8 cellular contexts compared by ENCODE assay signal in the genomic region with DNA sequence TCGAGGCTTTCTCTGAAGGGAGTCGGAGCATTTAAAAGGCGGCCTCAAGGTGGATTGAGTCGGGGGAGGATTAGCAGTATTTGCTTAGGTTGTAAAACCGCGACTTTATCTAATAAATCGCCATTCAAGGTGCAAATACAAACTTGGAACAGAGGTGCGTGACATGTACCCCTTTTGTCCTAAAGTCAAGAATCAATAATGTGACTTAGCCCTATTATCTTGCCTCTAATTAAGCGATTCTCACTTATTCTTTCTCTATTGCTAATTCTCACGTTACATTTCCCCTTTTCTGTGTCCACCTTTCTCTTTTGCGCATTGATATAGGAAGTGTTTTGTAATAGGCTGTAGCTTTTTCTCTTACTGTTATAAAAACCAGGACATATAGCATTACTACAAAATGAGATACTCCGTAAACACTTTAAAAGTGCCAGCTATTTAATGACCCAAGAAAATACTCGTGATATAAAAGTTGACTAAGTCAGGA. TPM values are rescaled to one million over a fixed set of nuclear protein-coding genes. Genes with fewer than 3 reads are reported as not detected.
DNase-seq lines count a peak whose midpoint lies in the region; ATAC-seq and TF ChIP-seq lines count a peak whose summit lies in the region.

No MANE protein-coding gene starts in this region.

- TF ChIP-seq CTCF in HCT116 (IDR thresholded peaks at IDR 0.05 in 2 of 3, conservative IDR thresholded peaks at IDR 0.05 in 1 of 3; ENCODE audit: borderline replicate concordance in 1 of 3, insufficient read depth in 1 of 3, low read depth in 2 of 3, low read length in 2 of 3): no peak

- H3K36me3 ChIP-seq in HCT116 (ENCODE audit: control insufficient read depth in 1 of 2, insufficient read depth in 2 of 2, low read length in 2 of 2): no peaks in the 10 kb centered on the region
- peaks cover 6% of the 10 kb centered on the region for H3K36me3 ChIP-seq in SJSA1
- H3K36me3 ChIP-seq in urinary bladder (ENCODE audit: insufficient read depth): no peaks in the 10 kb centered on the region

- BruUV-seq in HCT116 (replicated peaks; lab: Mats Ljungman, UMichigan): TSS peak; percentile 82

- H3K9me3 ChIP-seq in HCT116 (ENCODE audit: control insufficient read depth in 1 of 2, insufficient read depth in 1 of 2, low read depth in 1 of 2, low read length in 2 of 2) (no peaks in the 10 kb centered on the region), SJSA1 (replicated peaks) (no peaks in the 10 kb centered on the region), iPS-18c (ENCODE audit: control insufficient read depth, insufficient read depth, low read length) (no peaks in the 10 kb centered on the region)

- peak overlapping the region; percentile 59 for H2AFZ ChIP-seq in HCT116 (ENCODE audit: low read depth, low read length, poor library complexity, severe bottlenecking)

- no peak for ATAC-seq in HCT116

- peak; percentile 6 for DNase-seq in GM03348 (ENCODE audit: low spot score)
- DNase-seq in HCT116 (ENCODE audit: low read depth, low spot score): no peak
- DNase-seq in SJSA1 (ENCODE audit: low read depth in 1 of 2, low spot score in 2 of 2): no peak
- no peak for DNase-seq in hepatic stellate cell (ENCODE audit: low spot score)
- no peak for DNase-seq in NCI-H1105 (lab: John Stamatoyannopoulos, UW)
- no peak for DNase-seq in HT-29 (ENCODE audit: low spot score)

- intact Hi-C loops in HCT116 (cut with micrococcal nuclease): no loop called here

- H3K4me1 ChIP-seq in HCT116 (ENCODE audit: control insufficient read depth in 1 of 2, insufficient read depth in 2 of 2, low read length in 2 of 2) (peaks cover 6 to 19% of the 10 kb centered on the region in 2 experiments; a peak in 3 of 4 replicates), SJSA1 (replicated peaks) (peaks cover 10% of the 10 kb centered on the region), urinary bladder (ENCODE audit: insufficient read depth) (no peaks in the 10 kb centered on the region)

- H3K9ac ChIP-seq in HCT116 (ENCODE audit: low read length): peak overlapping the region; percentile 64

- H3K4me3 ChIP-seq in HCT116 (replicated peaks in 1 of 2; ENCODE audit: low read depth in 1 of 2, low read length in 2 of 2) (peak overlapping the region; percentile 86 to 98), SJSA1 (peak overlapping the region; percentile 68), iPS-18c (ENCODE audit: insufficient read depth, low read depth, low read length) (peak overlapping the region; percentile 62), urinary bladder (ENCODE audit: low read depth, low read length) (peak overlapping the region; percentile 77)

- no peak for TF ChIP-seq RAD21 in HCT116 (IDR thresholded peaks at IDR 0.05; ENCODE audit: low read depth)

- no peaks in the 10 kb centered on the region for H4K20me1 ChIP-seq in HCT116 (ENCODE audit: insufficient read depth)

- peak overlapping the region; percentile 90 for H3K4me2 ChIP-seq in HCT116 (ENCODE audit: low read length)

- H3K27me3 ChIP-seq in HCT116 (ENCODE audit: insufficient read depth, low read length): no peaks in the 10 kb centered on the region
- no peaks in the 10 kb centered on the region for H3K27me3 ChIP-seq in SJSA1 (replicated peaks)

- WGBS in urinary bladder: 2% methylated on average over 13 of the region's 13 CpGs

- peaks cover 51% of the 10 kb centered on the region for H3K79me2 ChIP-seq in HCT116 (ENCODE audit: insufficient read depth, low read length)

- H3K27ac ChIP-seq in HCT116 (ENCODE audit: low read depth, low read length): peak overlapping the region; percentile 54
- peak overlapping the region; percentile 7; the same call in 1 of the 2 replicates for H3K27ac ChIP-seq in SJSA1
- peak overlapping the region; percentile 76 for H3K27ac ChIP-seq in urinary bladder (ENCODE audit: low read depth)

- H3K9me2 ChIP-seq in HCT116 (ENCODE audit: insufficient read depth): no peaks in the 10 kb centered on the region

- TF ChIP-seq POLR2A in HCT116 (IDR thresholded peaks at IDR 0.05; ENCODE audit: borderline replicate concordance, extremely low read depth, insufficient read depth, insufficient read length): no peak

- RAD21 ChIA-PET in HCT116 (lab: Charles Lee; ENCODE audit: low non-redundant PET in 1 of 2, low total read pairs in 2 of 2, uncharacterized antibody in 2 of 2, unreplicated experiment in 2 of 2): no interaction called here

- POLR2A ChIA-PET in HCT116 (lab: Charles Lee): interaction anchor here (1.1 to 1.5 kb wide), 2 partner anchors 10 to 15 kb away, joined by 3 read pairs; no protein-coding TSS in a partner anchor

- CTCF ChIA-PET in HCT116 (lab: Charles Lee): interaction anchor here (1.4 kb wide), 1 partner anchor 12 kb away, joined by 10 read pairs; no protein-coding TSS in a partner anchor

TF ChIP-seq in HCT116, 20 proteins besides CTCF, POLR2A, EP300 and RAD21:
- TF ChIP-seq CEBPB (IDR thresholded peaks at IDR 0.05; ENCODE audit: low read depth) (0 out of 2 replicates have a peak, but pooled peaks have one; percentile 21), SIN3A (IDR thresholded peaks at IDR 0.05; ENCODE audit: low read depth) (no peak), SRF (IDR thresholded peaks at IDR 0.05; ENCODE audit: low read depth) (no peak), ZNF274 (IDR thresholded peaks at IDR 0.05; ENCODE audit: low read depth, low read length) (no peak), ZFX (IDR thresholded peaks at IDR 0.05) (no peak), EZH2 (IDR thresholded peaks at IDR 0.05) (no peak), TCF7L2 (IDR thresholded peaks at IDR 0.05; ENCODE audit: borderline replicate concordance, extremely low read depth, insufficient read depth, insufficient read length) (no peak), CBX3 (IDR thresholded peaks at IDR 0.05; ENCODE audit: low read depth) (0 out of 2 replicates have a peak, but pooled peaks have one; percentile 5)
- TF ChIP-seq, protein P1, sequence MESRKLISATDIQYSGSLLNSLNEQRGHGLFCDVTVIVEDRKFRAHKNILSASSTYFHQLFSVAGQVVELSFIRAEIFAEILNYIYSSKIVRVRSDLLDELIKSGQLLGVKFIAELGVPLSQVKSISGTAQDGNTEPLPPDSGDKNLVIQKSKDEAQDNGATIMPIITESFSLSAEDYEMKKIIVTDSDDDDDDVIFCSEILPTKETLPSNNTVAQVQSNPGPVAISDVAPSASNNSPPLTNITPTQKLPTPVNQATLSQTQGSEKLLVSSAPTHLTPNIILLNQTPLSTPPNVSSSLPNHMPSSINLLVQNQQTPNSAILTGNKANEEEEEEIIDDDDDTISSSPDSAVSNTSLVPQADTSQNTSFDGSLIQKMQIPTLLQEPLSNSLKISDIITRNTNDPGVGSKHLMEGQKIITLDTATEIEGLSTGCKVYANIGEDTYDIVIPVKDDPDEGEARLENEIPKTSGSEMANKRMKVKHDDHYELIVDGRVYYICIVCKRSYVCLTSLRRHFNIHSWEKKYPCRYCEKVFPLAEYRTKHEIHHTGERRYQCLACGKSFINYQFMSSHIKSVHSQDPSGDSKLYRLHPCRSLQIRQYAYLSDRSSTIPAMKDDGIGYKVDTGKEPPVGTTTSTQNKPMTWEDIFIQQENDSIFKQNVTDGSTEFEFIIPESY (IDR thresholded peaks at IDR 0.05; ENCODE audit: extremely low read depth, insufficient replicate concordance, low read length): no peak
TF ChIP-seq in HCT116: peak in this region for 2.

RNA-seq across cellular contexts. Expression of a gene that starts 0.6 kb away (rescaled TPM):
- total RNA-seq in HCT116 (2021; ENCODE audit: unreplicated experiment): 73.4 TPM
- polyA plus RNA-seq in HCT116 (2012): 29.3 and 31.2 TPM in 2 replicates
- 177 and 253 TPM in 2 replicates for total RNA-seq in SJSA1 (2014; rRNA removed; shearing (Covaris generic))
- total RNA-seq in urinary bladder: 179 TPM
- polyA plus RNA-seq in urinary bladder: 77.8 TPM
- total RNA-seq in HT-29 (2014; rRNA removed; shearing (Covaris generic)): 32.3 and 33.6 TPM in 2 replicates

RNA-seq across cellular contexts. Expression of a gene that starts 41.6 kb away (rescaled TPM):
- total RNA-seq in HCT116 (2021; ENCODE audit: unreplicated experiment) (600 TPM), urinary bladder (137 TPM)
- 297 and 388 TPM in 2 replicates for polyA plus RNA-seq in HCT116 (2012)
- total RNA-seq in SJSA1 (2014; rRNA removed; shearing (Covaris generic)): 405 and 1,112 TPM in 2 replicates
- 322 TPM for polyA plus RNA-seq in urinary bladder
- 122 and 123 TPM in 2 replicates for total RNA-seq in HT-29 (2014; rRNA removed; shearing (Covaris generic))

Comparison
In these comparisons a context has a peak if more than half of its experiments do, and no peak if none do; other contexts are left out.
1. H3K27ac ChIP-seq: peak in every context shown above with its lines; median percentile 76 in urinary bladder; 54 in HCT116; 7 in SJSA1.